In the genomic region with DNA sequence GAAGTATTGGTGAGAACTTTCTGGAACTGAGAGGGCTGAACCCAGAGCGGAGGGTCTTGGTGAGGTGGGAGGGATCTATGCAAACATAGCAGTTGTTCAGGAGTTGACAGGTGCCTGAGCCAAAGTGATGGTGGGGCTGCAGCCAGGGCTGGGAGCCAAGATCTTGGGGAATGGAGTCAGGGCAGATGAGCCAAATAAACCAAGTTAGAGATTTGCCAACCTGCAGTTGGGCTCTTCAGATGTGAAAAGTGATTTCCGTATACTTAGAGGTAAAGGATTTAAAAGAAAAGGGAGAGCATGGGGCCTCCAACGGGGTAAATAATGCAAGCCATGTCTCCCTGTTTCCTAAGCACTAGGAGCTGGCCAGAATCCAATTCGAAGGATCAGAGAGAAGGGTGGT, we compare ENCODE assay signal across 25 cellular contexts. TPM values are rescaled to one million over a fixed set of nuclear protein-coding genes. Genes with fewer than 3 reads are reported as not detected.
"Had no signal": no experiment of that assay in that cellular context is flagged by ENCODE, and none has a peak within 500 bp of the region (broad histone marks: within the 10 kb centered on the region; RNA-seq: fewer than 3 reads in every experiment).

No MANE protein-coding gene starts in this region.

- ATAC-seq: activated T-cell treated with anti-CD3 and anti-CD28 coated beads, Interleukin-2, amount 50 U/mL, for 4 hours; effector memory CD8-positive, alpha-beta T cell; heart right ventricle; left cardiac atrium; stimulated activated naive CD8-positive, alpha-beta T cell treated with anti-CD3 and anti-CD28 coated beads, Interleukin-15, amount 100 ng/mL, for 72 hours had no signal

- H3K36me3 ChIP-seq: heart right ventricle, sigmoid colon, upper lobe of left lung had no signal

- H3K27me3 ChIP-seq: sigmoid colon, upper lobe of left lung had no signal

- H3K27ac ChIP-seq: heart right ventricle, sigmoid colon, upper lobe of left lung had no signal

- H3K4me1 ChIP-seq: heart right ventricle, sigmoid colon had no signal

- H3K4me3 ChIP-seq: heart right ventricle, lung, sigmoid colon, upper lobe of left lung had no signal

- H3K9me3 ChIP-seq: heart right ventricle, sigmoid colon, upper lobe of left lung had no signal

- DNase-seq: activated CD4-positive, alpha-beta memory T cell treated with anti-CD3 and anti-CD28 coated beads, Interleukin-2, amount 10 ng/mL, durations not matched to agents 7 days and 5 days; activated CD4-positive, alpha-beta T cell treated with anti-CD3 and anti-CD28 coated beads for 4 hours; activated effector memory CD4-positive, alpha-beta T cell treated with Interleukin-2 at 50 U/mL for 16 hours; activated naive CD4-positive, alpha-beta T cell treated with anti-CD3 and anti-CD28 coated beads, Interleukin-2, amount 50 U/mL, for 16 hours; activated T-cell treated with anti-CD3 and anti-CD28 coated beads, Interleukin-2, amount 50 U/mL, for 4 hours; dermis blood vessel endothelial cell; effector memory CD8-positive, alpha-beta T cell; foreskin melanocyte; heart right ventricle; left cardiac atrium; midbrain; sigmoid colon; stimulated activated CD4-positive, alpha-beta T cell treated with anti-CD3 and anti-CD28 coated beads, Interleukin-1b, Interleukin-23, amount 100 ng/mL, for 48 hours; stimulated activated naive CD8-positive, alpha-beta T cell treated with anti-CD3 and anti-CD28 coated beads, Interleukin-15, amount 100 ng/mL, for 72 hours; upper lobe of left lung had no signal

RNA-seq across cellular contexts. Expression of a gene that starts 8.1 kb away (rescaled TPM):
- total RNA-seq: activated CD4-positive, alpha-beta memory T cell treated with anti-CD3 and anti-CD28 coated beads, Interleukin-2, amount 10 ng/mL, durations not matched to agents 7 days and 5 days; activated T-cell treated with anti-CD3 and anti-CD28 coated beads, Interleukin-2, amount 50 U/mL, for 4 hours; chondrocyte; dermis blood vessel endothelial cell; fibroblast of lung; heart right ventricle; left cardiac atrium; lung; neural crest cell; osteoblast; pulmonary artery endothelial cell; sigmoid colon; temporal lobe; upper lobe of left lung had no signal
- polyA plus RNA-seq: adipose tissue, fibroblast of lung, heart right ventricle, lung, sigmoid colon had no signal

RNA-seq across cellular contexts. Expression of a gene that starts 9.9 kb away (rescaled TPM):
- total RNA-seq: activated CD4-positive, alpha-beta memory T cell treated with anti-CD3 and anti-CD28 coated beads, Interleukin-2, amount 10 ng/mL, durations not matched to agents 7 days and 5 days; activated T-cell treated with anti-CD3 and anti-CD28 coated beads, Interleukin-2, amount 50 U/mL, for 4 hours; astrocyte; dermis blood vessel endothelial cell; heart right ventricle; left cardiac atrium; neural crest cell; osteoblast; pulmonary artery endothelial cell; sigmoid colon; temporal lobe had no signal

RNA-seq across cellular contexts. Expression of a gene that starts 26.9 kb away (rescaled TPM):
- total RNA-seq: activated CD4-positive, alpha-beta memory T cell treated with anti-CD3 and anti-CD28 coated beads, Interleukin-2, amount 10 ng/mL, durations not matched to agents 7 days and 5 days; activated T-cell treated with anti-CD3 and anti-CD28 coated beads, Interleukin-2, amount 50 U/mL, for 4 hours; astrocyte; bronchial epithelial cell; chondrocyte; dermis blood vessel endothelial cell; fibroblast of lung; heart right ventricle; left cardiac atrium; lung; neural crest cell; osteoblast; pulmonary artery endothelial cell; sigmoid colon; temporal lobe; upper lobe of left lung had no signal
- polyA plus RNA-seq: adipose tissue, fibroblast of lung, heart right ventricle, lung, sigmoid colon had no signal

RNA-seq across cellular contexts. Expression of a gene that starts 30.1 kb away (rescaled TPM):
- total RNA-seq: activated CD4-positive, alpha-beta memory T cell treated with anti-CD3 and anti-CD28 coated beads, Interleukin-2, amount 10 ng/mL, durations not matched to agents 7 days and 5 days; dermis blood vessel endothelial cell; fibroblast of lung; heart right ventricle; neural crest cell; osteoblast; pulmonary artery endothelial cell; sigmoid colon; temporal lobe had no signal
- polyA plus RNA-seq: fibroblast of lung had no signal

RNA-seq across cellular contexts. Expression of a gene that starts 44.8 kb away (rescaled TPM):
- total RNA-seq: activated CD4-positive, alpha-beta memory T cell treated with anti-CD3 and anti-CD28 coated beads, Interleukin-2, amount 10 ng/mL, durations not matched to agents 7 days and 5 days; activated T-cell treated with anti-CD3 and anti-CD28 coated beads, Interleukin-2, amount 50 U/mL, for 4 hours; astrocyte; chondrocyte; dermis blood vessel endothelial cell; fibroblast of lung; heart right ventricle; left cardiac atrium; lung; neural crest cell; osteoblast; pulmonary artery endothelial cell; sigmoid colon; temporal lobe had no signal
- polyA plus RNA-seq: fibroblast of lung had no signal
